ENCODE assay signal across 20 cellular contexts in the genomic region with DNA sequence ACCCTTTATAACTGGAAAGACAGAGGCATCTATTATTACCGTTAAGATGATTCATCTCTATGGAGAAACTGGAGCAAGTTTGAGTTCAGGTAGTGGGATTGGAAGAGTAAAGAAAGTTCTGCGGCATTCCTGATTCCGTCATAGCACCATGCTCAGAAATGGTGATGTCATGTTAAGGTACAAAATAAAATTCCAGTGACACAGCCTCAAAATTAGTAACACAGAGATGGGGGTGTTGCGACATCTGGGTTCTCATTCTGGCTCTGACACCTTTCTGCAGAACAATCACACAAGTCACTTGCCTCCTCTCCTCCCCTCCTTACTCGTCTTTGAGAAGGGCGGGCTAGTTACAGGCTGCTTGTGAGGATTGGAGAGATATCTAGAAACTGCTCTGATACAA.
"Had no signal": no experiment of that assay in that cellular context is flagged by ENCODE, and none has a peak within 500 bp of the region (broad histone marks: within the 10 kb centered on the region; RNA-seq: fewer than 3 reads in every experiment).

No MANE protein-coding gene starts in this region.

- H3K27me3 ChIP-seq: colonic mucosa, esophagus muscularis mucosa, foreskin keratinocyte, left lung had no signal

- H3K27ac ChIP-seq: colonic mucosa, esophagus muscularis mucosa, foreskin keratinocyte, gastroesophageal sphincter, heart right ventricle, left lung, lower lobe of right lung had no signal

- FAIRE-seq: endometrium, frontal cortex, islet of Langerhans, keratinocyte had no signal

- H3K36me3 ChIP-seq: colonic mucosa, esophagus muscularis mucosa, gastroesophageal sphincter, heart right ventricle, left lung, lower lobe of right lung had no signal

- H3K4me1 ChIP-seq: foreskin keratinocyte, left lung had no signal

- DNase-seq: colonic mucosa; cortex of kidney; effector CD8-positive, alpha-beta T cell; effector memory CD8-positive, alpha-beta T cell; endodermal cell; foreskin keratinocyte; heart right ventricle; hippocampal formation; left cardiac atrium; left lung; left ventricle myocardium superior; lower lobe of right lung; mesendoderm; midbrain had no signal

- H3K9me3 ChIP-seq: colonic mucosa, esophagus muscularis mucosa, gastroesophageal sphincter, left lung, lower lobe of right lung had no signal

- ATAC-seq: effector memory CD8-positive, alpha-beta T cell; foreskin keratinocyte; gastroesophageal sphincter; heart right ventricle; left cardiac atrium; left lung; left ventricle myocardium superior; lower lobe of right lung had no signal

- H3K4me3 ChIP-seq: colonic mucosa, esophagus muscularis mucosa, gastroesophageal sphincter, heart right ventricle, left lung, lower lobe of right lung had no signal
